In genomic region chr5:35803221-35803651, GRCh38 we compare ENCODE assay signal across 8 cellular contexts. TPM values are rescaled to one million over a fixed set of nuclear protein-coding genes. Genes with fewer than 3 reads are reported as not detected.
A peak's percentile ranks its signal among the peaks of the same experiment; 100 is the strongest.
DNase-seq lines count a peak whose midpoint lies in the region; ATAC-seq and TF ChIP-seq lines count a peak whose summit lies in the region.

No MANE protein-coding gene starts in this region.

- DNase-seq in AG08395 (ENCODE audit: low spot score) (peak; percentile 90), HCEC 1CT (peak; percentile 72), T-helper 17 cell (no peak), foreskin keratinocyte (peak in 1 of 2 donors; percentile 32), pulmonary artery endothelial cell (ENCODE audit: low read depth, low spot score) (peak; percentile 50), GF-D8 (lab: John Stamatoyannopoulos, UW) (no peak)

- ATAC-seq in T-helper 17 cell, result peak; percentile 72
- ATAC-seq in foreskin keratinocyte, result peak; percentile 48
- ATAC-seq in HG03196 (IDR thresholded peaks at IDR 0.05; ENCODE audit: unreplicated experiment), result no peak
- no peak for ATAC-seq in GM18505 (IDR thresholded peaks at IDR 0.05; ENCODE audit: unreplicated experiment)

- no peaks in the 10 kb centered on the region for H3K27me3 Mint-ChIP-seq in T-helper 17 cell

- H3K4me1 Mint-ChIP-seq in T-helper 17 cell, result peaks cover 50% of the 10 kb centered on the region

- H3K27ac ChIP-seq in foreskin keratinocyte, result no peak overlapping the region

- no peak for TF ChIP-seq POLR2A in GM18505 (IDR thresholded peaks at IDR 0.05; ENCODE audit: borderline replicate concordance, extremely low read depth, insufficient read depth, insufficient read length)

- no peaks in the 10 kb centered on the region for H3K27me3 ChIP-seq in foreskin keratinocyte

- no peak for TF ChIP-seq CTCF in foreskin keratinocyte (conservative IDR thresholded peaks at IDR 0.05)

- peak overlapping the region; percentile 98 for H3K27ac Mint-ChIP-seq in T-helper 17 cell

- H3K9me3 ChIP-seq in T-helper 17 cell (ENCODE audit: control insufficient read depth, low read length, poor library complexity, severe bottlenecking), result no peaks in the 10 kb centered on the region

- H3K36me3 Mint-ChIP-seq in T-helper 17 cell (ENCODE audit: low read depth), result peaks cover 4% of the 10 kb centered on the region

- H3K4me1 ChIP-seq in foreskin keratinocyte, result no peaks in the 10 kb centered on the region

- peak overlapping the region; percentile 83 for H3K4me3 Mint-ChIP-seq in T-helper 17 cell

RNA-seq across cellular contexts. Expression of gene IL7R, which starts 53.5 kb away (rescaled TPM):
- total RNA-seq in T-helper 17 cell, result 1,000 to 10,000 TPM in 1 of 2 donors, 100 to 1,000 TPM in 1; 860 to 1,128 TPM
- 4.5 and 6.7 TPM in 2 replicates for total RNA-seq in foreskin keratinocyte
- 1.2 and 2.1 TPM in 2 replicates for polyA plus RNA-seq in foreskin keratinocyte
- total RNA-seq in pulmonary artery endothelial cell, result 0.39 and 1.2 TPM in 2 replicates

Comparison
In these comparisons a context has a peak if more than half of its experiments do, and no peak if none do; other contexts are left out.
1. DNase-seq: peak in AG08395 (single experiment), HCEC 1CT (single experiment) and pulmonary artery endothelial cell (single experiment); none in T-helper 17 cell (0 of 3) and GF-D8 (single experiment).
2. ATAC-seq: peak in T-helper 17 cell (single experiment) and foreskin keratinocyte (single experiment); none in HG03196 (single experiment) and GM18505 (single experiment).
3. RNA of gene IL7R, which starts 53.5 kb away (total RNA-seq): 860 to 1,128 TPM in T-helper 17 cell; 4.5 to 6.7 TPM in foreskin keratinocyte and 0.39 to 1.2 TPM in pulmonary artery endothelial cell; every median in the first group is over 100 times any median in the second.